ENCODE assay signal across 17 cellular contexts in the genomic region with DNA sequence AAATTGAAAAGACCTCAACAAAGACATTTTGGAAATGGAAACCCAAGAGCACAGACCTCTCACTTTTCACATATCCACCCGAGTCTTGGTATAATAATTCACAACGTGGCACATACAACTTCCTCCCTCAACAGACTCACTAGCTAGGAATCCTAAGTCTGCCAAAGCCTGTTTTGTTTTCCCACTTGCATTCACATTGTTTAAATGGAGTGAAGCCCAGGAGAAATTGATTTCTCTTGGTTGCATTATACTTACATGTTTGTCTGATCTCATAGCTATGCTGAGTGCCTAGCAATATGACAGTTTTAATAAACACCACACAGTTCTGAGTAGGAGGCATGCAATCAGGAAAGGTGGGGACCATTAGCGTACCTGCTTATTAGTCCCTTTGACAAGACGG.
A peak's percentile ranks its signal among the peaks of the same experiment; 100 is the strongest.
DNase-seq lines count a peak whose midpoint lies in the region; ATAC-seq, FAIRE-seq and TF ChIP-seq lines count a peak whose summit lies in the region.
"Had no signal": no experiment of that assay in that cellular context is flagged by ENCODE, and none has a peak within 500 bp of the region (broad histone marks: within the 10 kb centered on the region; RNA-seq: fewer than 3 reads in every experiment).

No MANE protein-coding gene starts in this region.

- H3K27me3 ChIP-seq in astrocyte (ENCODE audit: insufficient read depth, low read length) (no peaks in the 10 kb centered on the region), smooth muscle cell (ENCODE audit: low read depth) (no peaks in the 10 kb centered on the region)
- H3K27me3 ChIP-seq: tibial artery had no signal

- no peaks in the 10 kb centered on the region for H4K20me1 ChIP-seq in astrocyte (ENCODE audit: insufficient read depth, low read length)
- H4K20me1 ChIP-seq in smooth muscle cell (ENCODE audit: low read depth), result no peaks in the 10 kb centered on the region

- H3K4me2 ChIP-seq in astrocyte (ENCODE audit: low read length) (no peak overlapping the region), smooth muscle cell (no peak overlapping the region)

- no peak for TF ChIP-seq CTCF in astrocyte (IDR thresholded peaks at IDR 0.05; ENCODE audit: insufficient read depth, low read depth, low read length)
- no peak for TF ChIP-seq CTCF in fibroblast of the aortic adventitia (IDR thresholded peaks at IDR 0.05; ENCODE audit: insufficient read depth, low read length)
- TF ChIP-seq CTCF in smooth muscle cell (IDR thresholded peaks at IDR 0.05; ENCODE audit: borderline replicate concordance, insufficient read depth, poor library complexity, severe bottlenecking), result no peak

- H3K36me3 ChIP-seq in astrocyte (ENCODE audit: insufficient read depth, low read length) (no peaks in the 10 kb centered on the region), smooth muscle cell (ENCODE audit: low read depth) (no peaks in the 10 kb centered on the region)
- H3K36me3 ChIP-seq: tibial artery had no signal

- H3K27me3 Mint-ChIP-seq in astrocyte (ENCODE audit: low read depth, unreplicated experiment), result no peaks in the 10 kb centered on the region
- no peaks in the 10 kb centered on the region for H3K27me3 Mint-ChIP-seq in stimulated activated naive CD8-positive, alpha-beta T cell treated with anti-CD3 and anti-CD28 coated beads, Interleukin-15, amount 100 ng/mL, for 72 hours
- H3K27me3 Mint-ChIP-seq: activated CD4-positive, alpha-beta T cell treated with anti-CD3 and anti-CD28 coated beads for 36 hours had no signal

- 74% methylated on average over 4 of the region's 4 CpGs for WGBS in smooth muscle cell (ENCODE audit: low lambda C conversion rate)

- no peak overlapping the region for H3K4me3 Mint-ChIP-seq in astrocyte (ENCODE audit: unreplicated experiment)
- H3K4me3 Mint-ChIP-seq in stimulated activated naive CD8-positive, alpha-beta T cell treated with anti-CD3 and anti-CD28 coated beads, Interleukin-15, amount 100 ng/mL, for 72 hours, result no peak overlapping the region
- H3K4me3 Mint-ChIP-seq: activated CD4-positive, alpha-beta T cell treated with anti-CD3 and anti-CD28 coated beads for 36 hours; activated naive CD4-positive, alpha-beta T cell treated with anti-CD3 and anti-CD28 coated beads for 36 hours; mesothelial cell of epicardium had no signal

- H3K4me3 ChIP-seq in astrocyte (ENCODE audit: insufficient read depth, low read depth, low read length) (no peak overlapping the region), fibroblast of the aortic adventitia (ENCODE audit: low read depth, low read length) (no peak overlapping the region), smooth muscle cell (no peak overlapping the region)
- H3K4me3 ChIP-seq: tibial artery had no signal

- H3K27ac Mint-ChIP-seq in astrocyte (ENCODE audit: unreplicated experiment), result peak overlapping the region; percentile 78
- no peak overlapping the region for H3K27ac Mint-ChIP-seq in stimulated activated naive CD8-positive, alpha-beta T cell treated with anti-CD3 and anti-CD28 coated beads, Interleukin-15, amount 100 ng/mL, for 72 hours
- H3K27ac Mint-ChIP-seq: activated CD4-positive, alpha-beta T cell treated with anti-CD3 and anti-CD28 coated beads for 36 hours; activated naive CD4-positive, alpha-beta T cell treated with anti-CD3 and anti-CD28 coated beads for 36 hours; mesothelial cell of epicardium had no signal

- no peaks in the 10 kb centered on the region for H3K36me3 Mint-ChIP-seq in astrocyte (ENCODE audit: low read depth, unreplicated experiment)
- H3K36me3 Mint-ChIP-seq: mesothelial cell of epicardium had no signal

- H3K27ac ChIP-seq in astrocyte (ENCODE audit: low read depth, low read length) (no peak overlapping the region), smooth muscle cell (ENCODE audit: low read depth) (no peak overlapping the region)
- H3K27ac ChIP-seq: tibial artery had no signal

- H3K9me3 ChIP-seq in astrocyte (ENCODE audit: insufficient read depth, low read depth, low read length) (no peaks in the 10 kb centered on the region), smooth muscle cell (replicated peaks; ENCODE audit: low read depth) (no peaks in the 10 kb centered on the region)
- H3K9me3 ChIP-seq: tibial artery had no signal

- ATAC-seq in HG03378 (IDR thresholded peaks at IDR 0.05; ENCODE audit: unreplicated experiment), result no peak
- no peak for ATAC-seq in stimulated activated naive CD8-positive, alpha-beta T cell treated with anti-CD3 and anti-CD28 coated beads, Interleukin-15, amount 100 ng/mL, for 72 hours
- ATAC-seq: activated CD4-positive, alpha-beta T cell treated with anti-CD3 and anti-CD28 coated beads for 36 hours had no signal

- H3K9ac ChIP-seq in astrocyte (ENCODE audit: low read length) (no peak overlapping the region), smooth muscle cell (ENCODE audit: low read depth) (no peak overlapping the region)

- H3K4me1 ChIP-seq in astrocyte (ENCODE audit: insufficient read depth, low read length) (no peaks in the 10 kb centered on the region), smooth muscle cell (ENCODE audit: low read depth) (no peaks in the 10 kb centered on the region)
- H3K4me1 ChIP-seq: tibial artery had no signal

- H3K4me1 Mint-ChIP-seq in astrocyte (ENCODE audit: low read depth, unreplicated experiment), result peaks cover 8% of the 10 kb centered on the region
- no peaks in the 10 kb centered on the region for H3K4me1 Mint-ChIP-seq in stimulated activated naive CD8-positive, alpha-beta T cell treated with anti-CD3 and anti-CD28 coated beads, Interleukin-15, amount 100 ng/mL, for 72 hours
- H3K4me1 Mint-ChIP-seq: activated CD4-positive, alpha-beta T cell treated with anti-CD3 and anti-CD28 coated beads for 36 hours; mesothelial cell of epicardium had no signal

- no peaks in the 10 kb centered on the region for H3F3A ChIP-seq in smooth muscle cell (ENCODE audit: low read depth)

- FAIRE-seq in astrocyte (lab: Jason Lieb, UNC), result peak; percentile 17
- FAIRE-seq: keratinocyte had no signal

- no peaks in the 10 kb centered on the region for H3K79me2 ChIP-seq in astrocyte (ENCODE audit: insufficient read depth, low read length)
- H3K79me2 ChIP-seq in smooth muscle cell (ENCODE audit: low read depth), result no peaks in the 10 kb centered on the region

- peak; percentile 56 for DNase-seq in GM04504 (ENCODE audit: low read depth)
- DNase-seq in astrocyte (ENCODE audit: low read depth), result peak; percentile 55
- DNase-seq in fibroblast of the aortic adventitia (ENCODE audit: low read depth), result peak; percentile 93
- DNase-seq in smooth muscle cell (lab: John Stamatoyannopoulos, UW; ENCODE audit: unreplicated experiment), result no peak
- DNase-seq in anterior cingulate cortex (lab: John Stamatoyannopoulos, UW), result no peak
- DNase-seq in stimulated activated naive CD8-positive, alpha-beta T cell treated with anti-CD3 and anti-CD28 coated beads, Interleukin-15, amount 100 ng/mL, for 72 hours, result no peak
- DNase-seq: activated CD4-positive, alpha-beta T cell treated with anti-CD3 and anti-CD28 coated beads for 36 hours; activated naive CD4-positive, alpha-beta T cell treated with anti-CD3 and anti-CD28 coated beads for 36 hours; caudate nucleus; GDM1; NCI-H1105 treated with DMSO at 0.1 percent for 48 hours; nucleus accumbens; T1000; tibial artery had no signal

- H3K9me3 Mint-ChIP-seq in astrocyte (ENCODE audit: unreplicated experiment), result no peaks in the 10 kb centered on the region
- H3K9me3 Mint-ChIP-seq in stimulated activated naive CD8-positive, alpha-beta T cell treated with anti-CD3 and anti-CD28 coated beads, Interleukin-15, amount 100 ng/mL, for 72 hours, result no peaks in the 10 kb centered on the region
- H3K9me3 Mint-ChIP-seq: activated naive CD4-positive, alpha-beta T cell treated with anti-CD3 and anti-CD28 coated beads for 36 hours; mesothelial cell of epicardium had no signal

- H2AFZ ChIP-seq in astrocyte (ENCODE audit: low read depth, low read length), result peak overlapping the region; percentile 64
- peak overlapping the region; percentile 27 for H2AFZ ChIP-seq in smooth muscle cell (ENCODE audit: low read depth)

Comparison
In these comparisons a context has a peak if more than half of its experiments do, and no peak if none do; other contexts are left out.
1. DNase-seq: peak in GM04504 (single experiment), astrocyte (single experiment) and fibroblast of the aortic adventitia (single experiment); none in smooth muscle cell (single experiment), anterior cingulate cortex (0 of 58) and stimulated activated naive CD8-positive, alpha-beta T cell treated with anti-CD3 and anti-CD28 coated beads, Interleukin-15, amount 100 ng/mL, for 72 hours (0 of 2).